Comparison of ENCODE assay signal across 9 cellular contexts in genomic region chr4:1711055-1711905, GRCh38. TPM values are rescaled to one million over a fixed set of nuclear protein-coding genes. Genes with fewer than 3 reads are reported as not detected.
DNase-seq lines count a peak whose midpoint lies in the region; ATAC-seq, FAIRE-seq and TF ChIP-seq lines count a peak whose summit lies in the region.
"Had no signal": no experiment of that assay in that cellular context is flagged by ENCODE, and none has a peak within 500 bp of the region (broad histone marks: within the 10 kb centered on the region; RNA-seq: fewer than 3 reads in every experiment).

No MANE protein-coding gene starts in this region.

- peak overlapping the region; percentile 90 for H3K4me3 Mint-ChIP-seq in central memory CD8-positive, alpha-beta T cell

- no peak for TF ChIP-seq POLR2A in spleen (IDR thresholded peaks at IDR 0.05)

- no peak for FAIRE-seq in keratinocyte (lab: Jason Lieb, UNC)
- FAIRE-seq: endometrium had no signal

- H3K4me3 ChIP-seq in keratinocyte (ENCODE audit: control insufficient read depth in 2 of 3, extremely low read depth in 1 of 3, insufficient read depth in 2 of 3, low read depth in 1 of 3, low read length in 3 of 3) (peak overlapping the region; percentile 67 to 99 (median 96)), spleen (peak overlapping the region; percentile 66 to 87 (median 82))

- H3K27ac ChIP-seq in keratinocyte (ENCODE audit: control insufficient read depth, insufficient read depth, low read length), result peak overlapping the region; percentile 96
- H3K27ac ChIP-seq in spleen, result peak overlapping the region; percentile 97 to 100 (median 99)

- peak overlapping the region; percentile 92 for H3K4me2 ChIP-seq in keratinocyte (ENCODE audit: control insufficient read depth, extremely low read depth, insufficient read depth, low read depth, low read length)

- peaks cover 9% of the 10 kb centered on the region for H4K20me1 ChIP-seq in keratinocyte (ENCODE audit: control insufficient read depth, extremely low read depth, insufficient read depth, low read length)

- peaks cover 62% of the 10 kb centered on the region for H3K79me2 ChIP-seq in keratinocyte (ENCODE audit: control insufficient read depth, insufficient read depth, low read length)

- ATAC-seq in GM18502 (IDR thresholded peaks at IDR 0.05; ENCODE audit: poor library complexity, unreplicated experiment) (peak; percentile 10), HG02678 (IDR thresholded peaks at IDR 0.05; ENCODE audit: unreplicated experiment) (peak; percentile 0), HG03565 (IDR thresholded peaks at IDR 0.05; ENCODE audit: unreplicated experiment) (no peak)
- ATAC-seq in central memory CD8-positive, alpha-beta T cell (replicated peaks; ENCODE audit: extremely low read depth, poor library complexity, severe bottlenecking), result no peak

- no peaks in the 10 kb centered on the region for H3K27me3 Mint-ChIP-seq in central memory CD8-positive, alpha-beta T cell

- TF ChIP-seq CTCF in keratinocyte (optimal IDR thresholded peaks at IDR 0.05 in 1 of 3, IDR thresholded peaks at IDR 0.05 in 1 of 3, conservative IDR thresholded peaks at IDR 0.05 in 1 of 3; ENCODE audit: extremely low read depth in 1 of 3, insufficient read depth in 2 of 3, low read length in 3 of 3), result no peak
- no peak for TF ChIP-seq CTCF in spleen (IDR thresholded peaks at IDR 0.05 in 8 of 11, conservative IDR thresholded peaks at IDR 0.05 in 3 of 11)

- dilution Hi-C loops in keratinocyte (cut with MboI; ENCODE audit: extremely low pct_ligation_motif_present, low sequenced_read_pairs), result no loop called here

- H3K4me1 ChIP-seq in keratinocyte (ENCODE audit: control insufficient read depth, extremely low read depth, insufficient read depth, low read length), result peaks cover 26% of the 10 kb centered on the region
- peaks cover 43 to 81% (median 70%) of the 10 kb centered on the region in 6 donors for H3K4me1 ChIP-seq in spleen

- H3K9ac ChIP-seq in keratinocyte (ENCODE audit: control insufficient read depth, extremely low read depth, insufficient read depth, low read length), result peak overlapping the region; percentile 94

- H3K36me3 ChIP-seq in keratinocyte (ENCODE audit: control insufficient read depth in 2 of 2, extremely low read depth in 1 of 2, insufficient read depth in 2 of 2, low read length in 2 of 2) (peaks cover 4 to 10% of the 10 kb centered on the region in 2 experiments), spleen (peaks cover 0 to 26% (median 2%) of the 10 kb centered on the region in 6 donors)

- no peaks in the 10 kb centered on the region for H3K9me3 ChIP-seq in keratinocyte (ENCODE audit: control insufficient read depth, low read depth, low read length)
- no peaks in the 10 kb centered on the region for H3K9me3 ChIP-seq in spleen

- 5 to 11% (median 6%) methylated on average over 29 to 61 of the region's 61 CpGs for WGBS in spleen, 5 donors

- H3K4me1 Mint-ChIP-seq in central memory CD8-positive, alpha-beta T cell, result peaks cover 59% of the 10 kb centered on the region

- H2AFZ ChIP-seq in keratinocyte (ENCODE audit: control insufficient read depth, low read length), result peak overlapping the region; percentile 66

- H3K9me1 ChIP-seq in keratinocyte (ENCODE audit: control insufficient read depth, extremely low read depth, insufficient read depth, low read length), result no peaks in the 10 kb centered on the region

- peak overlapping the region; percentile 84 for H3K27ac Mint-ChIP-seq in central memory CD8-positive, alpha-beta T cell (ENCODE audit: low read depth)

- H3K36me3 Mint-ChIP-seq in central memory CD8-positive, alpha-beta T cell (ENCODE audit: insufficient read depth), result peaks cover 28% of the 10 kb centered on the region

- DNase-seq in RKO (ENCODE audit: low spot score), result peak; percentile 68
- DNase-seq in central memory CD8-positive, alpha-beta T cell (ENCODE audit: low spot score in 2 of 2), result no peak
- DNase-seq in keratinocyte (ENCODE audit: low read depth, low spot score), result no peak
- DNase-seq in spleen, result no peak
- DNase-seq in germinal center (ENCODE audit: low spot score), result no peak

- no peaks in the 10 kb centered on the region for H3K9me3 Mint-ChIP-seq in central memory CD8-positive, alpha-beta T cell

- intact Hi-C loops in spleen (cut with DNase I; ENCODE audit: low total_unique reads), result no loop called here

- H3K27me3 ChIP-seq in keratinocyte (ENCODE audit: control insufficient read depth, extremely low read depth, insufficient read depth, low read length) (no peaks in the 10 kb centered on the region), spleen (replicated peaks in 1 of 7) (no peaks in the 10 kb centered on the region)

RNA-seq across cellular contexts. Expression of gene SLBP, which starts 0.8 kb away (rescaled TPM):
- polyA plus RNA-seq in keratinocyte (52.1 to 90.6 TPM (median 77.1 TPM) in 3 replicates), spleen (10 to 100 TPM; 24.0 to 41.9 (median 35.0) TPM)
- 90.5 TPM for polyA plus RNA-seq in keratinocyte (2011; ENCODE audit: low read depth)
- polyA plus RNA-seq in keratinocyte (2011; cell fraction: cytosol; rRNA removed), result 49.3 and 96.3 TPM in 2 replicates
- 55.1 and 65.4 TPM in 2 replicates for polyA plus RNA-seq in keratinocyte (2011; cell fraction: nucleus; rRNA removed)
- 51.6 and 51.8 TPM in 2 replicates for polyA plus RNA-seq in keratinocyte (2012; ENCODE audit: low replicate concordance)
- polyA minus RNA-seq in keratinocyte, result 14.2 to 44.1 TPM (median 24.5 TPM) in 3 replicates
- polyA minus RNA-seq in keratinocyte (2011; cell fraction: cytosol; rRNA and poly(A)+ RNA removed), result 50.6 TPM
- polyA minus RNA-seq in keratinocyte (2011; cell fraction: nucleus; rRNA and poly(A)+ RNA removed), result 22.2 and 27.8 TPM in 2 replicates
- 10 to 100 TPM; 29.0 to 52.0 (median 34.4) TPM for total RNA-seq in spleen

RNA-seq across cellular contexts. Expression of gene TMEM129, which starts 9.8 kb away (rescaled TPM):
- polyA plus RNA-seq in keratinocyte, result 11.7 to 30.0 TPM (median 15.3 TPM) in 3 replicates
- 2.8 TPM for polyA plus RNA-seq in keratinocyte (2011; ENCODE audit: low read depth)
- 12.4 and 25.7 TPM in 2 replicates for polyA plus RNA-seq in keratinocyte (2011; cell fraction: cytosol; rRNA removed)
- 28.0 and 46.3 TPM in 2 replicates for polyA plus RNA-seq in keratinocyte (2011; cell fraction: nucleus; rRNA removed)
- 16.9 and 20.4 TPM in 2 replicates for polyA plus RNA-seq in keratinocyte (2012; ENCODE audit: low replicate concordance)
- polyA minus RNA-seq in keratinocyte, result 11.0 to 21.0 TPM (median 16.6 TPM) in 3 replicates
- polyA minus RNA-seq in keratinocyte (2011; cell fraction: cytosol; rRNA and poly(A)+ RNA removed), result 50.3 TPM
- 24.2 and 26.2 TPM in 2 replicates for polyA minus RNA-seq in keratinocyte (2011; cell fraction: nucleus; rRNA and poly(A)+ RNA removed)
- 10 to 100 TPM; 24.2 to 51.0 (median 34.7) TPM for total RNA-seq in spleen
- 10 to 100 TPM; 17.2 to 32.7 (median 21.9) TPM for polyA plus RNA-seq in spleen

RNA-seq across cellular contexts. Expression of gene TACC3, which starts 10.0 kb away (rescaled TPM):
- 4.3 to 31.4 TPM (median 19.1 TPM) in 3 replicates for polyA plus RNA-seq in keratinocyte
- polyA plus RNA-seq in keratinocyte (2011; ENCODE audit: low read depth), result 0.94 TPM
- 7.5 and 8.6 TPM in 2 replicates for polyA plus RNA-seq in keratinocyte (2011; cell fraction: cytosol; rRNA removed)
- polyA plus RNA-seq in keratinocyte (2011; cell fraction: nucleus; rRNA removed), result 13.9 and 19.4 TPM in 2 replicates
- polyA plus RNA-seq in keratinocyte (2012; ENCODE audit: low replicate concordance), result 2.1 and 37.1 TPM in 2 replicates
- polyA minus RNA-seq in keratinocyte, result 3.8 to 33.5 TPM (median 10.3 TPM) in 3 replicates
- polyA minus RNA-seq in keratinocyte (2011; cell fraction: cytosol; rRNA and poly(A)+ RNA removed), result 5.8 TPM
- 4.2 and 4.9 TPM in 2 replicates for polyA minus RNA-seq in keratinocyte (2011; cell fraction: nucleus; rRNA and poly(A)+ RNA removed)
- total RNA-seq in spleen, result 10 to 100 TPM; 33.3 to 84.4 (median 56.5) TPM
- 10 to 100 TPM; 49.7 to 56.6 (median 50.3) TPM for polyA plus RNA-seq in spleen

RNA-seq across cellular contexts. Expression of gene FAM53A, which starts 27.2 kb away (rescaled TPM):
- polyA plus RNA-seq in keratinocyte, result 0.50 to 0.99 TPM (median 0.75 TPM) in 3 replicates
- polyA plus RNA-seq in keratinocyte (2011; ENCODE audit: low read depth), result 0.64 TPM
- 0.21 and 1.1 TPM in 2 replicates for polyA plus RNA-seq in keratinocyte (2011; cell fraction: cytosol; rRNA removed)
- polyA plus RNA-seq in keratinocyte (2011; cell fraction: nucleus; rRNA removed), result 1.1 and 1.7 TPM in 2 replicates
- 0.88 and 1.4 TPM in 2 replicates for polyA plus RNA-seq in keratinocyte (2012; ENCODE audit: low replicate concordance)
- 0.40 to 3.1 TPM (median 0.64 TPM) in 3 replicates for polyA minus RNA-seq in keratinocyte
- polyA minus RNA-seq in keratinocyte (2011; cell fraction: cytosol; rRNA and poly(A)+ RNA removed), result 4.8 TPM
- 1.1 and 1.2 TPM in 2 replicates for polyA minus RNA-seq in keratinocyte (2011; cell fraction: nucleus; rRNA and poly(A)+ RNA removed)
- 1 to 10 TPM in 6 of 7 donors, under 1 TPM in 1; 0.60 to 4.3 (median 1.9) TPM for total RNA-seq in spleen
- 1 to 10 TPM; 1.2 to 2.7 (median 2.4) TPM for polyA plus RNA-seq in spleen

Comparison
In these comparisons a context has a peak if more than half of its experiments do, and no peak if none do; other contexts are left out.
1. ATAC-seq: peak in GM18502 (single experiment) and HG02678 (single experiment); none in central memory CD8-positive, alpha-beta T cell (single experiment) and HG03565 (single experiment).